Comparison of ENCODE assay signal across 2 cellular contexts in the genomic region with DNA sequence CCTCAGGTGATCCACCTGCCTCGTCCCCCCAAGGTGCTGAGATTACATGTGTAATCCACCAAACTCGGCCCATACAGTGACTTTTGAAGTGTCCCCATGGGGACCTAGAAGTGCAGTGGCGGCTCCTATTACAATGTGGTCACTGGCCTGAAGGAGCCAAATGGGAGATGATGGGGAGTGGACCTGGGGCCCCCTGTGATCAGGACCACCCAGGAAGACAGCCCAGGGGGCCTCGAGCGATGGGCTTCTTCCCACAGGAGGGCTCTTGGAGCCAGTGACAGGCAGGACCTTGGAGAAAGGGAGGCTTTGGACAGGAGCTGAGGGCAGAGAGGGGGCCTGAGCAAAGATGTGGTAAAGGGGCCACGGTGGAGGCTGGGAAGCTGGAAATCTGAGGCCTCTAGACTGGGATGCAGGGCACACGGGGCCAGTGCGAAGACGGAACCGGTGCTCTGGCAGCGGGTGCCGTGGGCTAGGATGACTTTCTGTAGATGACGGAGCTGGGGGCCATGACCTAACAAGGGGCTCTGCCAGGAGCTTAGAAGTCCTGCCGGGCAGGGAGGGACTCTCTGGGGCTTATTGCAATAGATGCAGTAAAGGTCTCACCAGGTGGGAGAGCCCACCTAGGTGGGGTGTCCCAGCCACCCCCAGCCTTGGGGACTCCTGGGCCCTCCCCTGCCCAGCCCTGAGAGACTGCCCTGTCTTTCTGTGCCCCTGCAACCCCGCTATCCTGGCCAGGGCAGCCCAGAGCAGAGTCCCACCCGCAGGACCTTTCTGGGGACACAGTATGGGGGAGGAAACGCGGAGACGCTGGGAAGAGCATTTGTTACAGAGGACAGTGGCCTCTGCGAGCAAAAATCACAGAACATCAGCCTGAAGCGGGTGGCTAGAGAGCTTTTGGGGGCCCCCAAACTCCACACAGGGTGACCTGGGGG.
TF ChIP-seq lines count a peak whose summit lies in the region.

No MANE protein-coding gene starts in this region.

TF ChIP-seq in SK-N-SH, 30 proteins besides CTCF, POLR2A, EP300 and RAD21:
- TF ChIP-seq USF1 (IDR thresholded peaks at IDR 0.05; ENCODE audit: borderline replicate concordance, low read depth) (no peak), NRF1 (IDR thresholded peaks at IDR 0.05; ENCODE audit: low read depth, low read length) (no peak), FOXJ3 (CRISPR knock-in tag; IDR thresholded peaks at IDR 0.05) (no peak), USF2 (IDR thresholded peaks at IDR 0.05; ENCODE audit: borderline replicate concordance, low read depth, low read length) (no peak), EZH2phosphoT487 (IDR thresholded peaks at IDR 0.05; ENCODE audit: borderline replicate concordance, low read depth) (no peak), CHD2 (IDR thresholded peaks at IDR 0.05; ENCODE audit: low read length, partially characterized antibody) (no peak)

TF ChIP-seq in SK-N-SH treated with all-trans-retinoic acid at 6 μM for 48 hours, 23 proteins besides CTCF, POLR2A, EP300 and RAD21:
- TF ChIP-seq, protein P1, sequence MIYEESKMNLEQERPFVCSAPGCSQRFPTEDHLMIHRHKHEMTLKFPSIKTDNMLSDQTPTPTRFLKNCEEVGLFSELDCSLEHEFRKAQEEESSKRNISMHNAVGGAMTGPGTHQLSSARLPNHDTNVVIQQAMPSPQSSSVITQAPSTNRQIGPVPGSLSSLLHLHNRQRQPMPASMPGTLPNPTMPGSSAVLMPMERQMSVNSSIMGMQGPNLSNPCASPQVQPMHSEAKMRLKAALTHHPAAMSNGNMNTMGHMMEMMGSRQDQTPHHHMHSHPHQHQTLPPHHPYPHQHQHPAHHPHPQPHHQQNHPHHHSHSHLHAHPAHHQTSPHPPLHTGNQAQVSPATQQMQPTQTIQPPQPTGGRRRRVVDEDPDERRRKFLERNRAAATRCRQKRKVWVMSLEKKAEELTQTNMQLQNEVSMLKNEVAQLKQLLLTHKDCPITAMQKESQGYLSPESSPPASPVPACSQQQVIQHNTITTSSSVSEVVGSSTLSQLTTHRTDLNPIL (CRISPR knock-in tag; IDR thresholded peaks at IDR 0.05; ENCODE audit: low read depth) = no peak
- TF ChIP-seq ARNTL (CRISPR knock-in tag; IDR thresholded peaks at IDR 0.05; ENCODE audit: borderline replicate concordance, low read depth) (no peak), ESRRG (CRISPR knock-in tag; IDR thresholded peaks at IDR 0.05) (no peak), OSR1 (CRISPR knock-in tag; IDR thresholded peaks at IDR 0.05) (no peak), RARB (CRISPR knock-in tag; IDR thresholded peaks at IDR 0.05) (no peak), GLIS3 (CRISPR knock-in tag; IDR thresholded peaks at IDR 0.05) (no peak), TSHZ2 (CRISPR knock-in tag; IDR thresholded peaks at IDR 0.05) (no peak), PPARA (CRISPR knock-in tag; IDR thresholded peaks at IDR 0.05; ENCODE audit: borderline replicate concordance) (no peak), ZNF70 (CRISPR knock-in tag; IDR thresholded peaks at IDR 0.05) (no peak), ZNF8 (CRISPR knock-in tag; IDR thresholded peaks at IDR 0.05) (no peak), ZC3H10 (CRISPR knock-in tag; IDR thresholded peaks at IDR 0.05) (no peak), ZNF565 (CRISPR knock-in tag; conservative IDR thresholded peaks at IDR 0.05; ENCODE audit: low read depth) (no peak), SNAI2 (CRISPR knock-in tag; IDR thresholded peaks at IDR 0.05) (no peak), TOX (CRISPR knock-in tag; IDR thresholded peaks at IDR 0.05; ENCODE audit: borderline replicate concordance) (no peak)
- TF ChIP-seq, protein P2, sequence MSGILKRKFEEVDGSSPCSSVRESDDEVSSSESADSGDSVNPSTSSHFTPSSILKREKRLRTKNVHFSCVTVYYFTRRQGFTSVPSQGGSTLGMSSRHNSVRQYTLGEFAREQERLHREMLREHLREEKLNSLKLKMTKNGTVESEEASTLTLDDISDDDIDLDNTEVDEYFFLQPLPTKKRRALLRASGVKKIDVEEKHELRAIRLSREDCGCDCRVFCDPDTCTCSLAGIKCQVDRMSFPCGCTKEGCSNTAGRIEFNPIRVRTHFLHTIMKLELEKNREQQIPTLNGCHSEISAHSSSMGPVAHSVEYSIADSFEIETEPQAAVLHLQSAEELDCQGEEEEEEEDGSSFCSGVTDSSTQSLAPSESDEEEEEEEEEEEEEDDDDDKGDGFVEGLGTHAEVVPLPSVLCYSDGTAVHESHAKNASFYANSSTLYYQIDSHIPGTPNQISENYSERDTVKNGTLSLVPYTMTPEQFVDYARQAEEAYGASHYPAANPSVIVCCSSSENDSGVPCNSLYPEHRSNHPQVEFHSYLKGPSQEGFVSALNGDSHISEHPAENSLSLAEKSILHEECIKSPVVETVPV (CRISPR knock-in tag; IDR thresholded peaks at IDR 0.05) = no peak
- TF ChIP-seq, protein P3, sequence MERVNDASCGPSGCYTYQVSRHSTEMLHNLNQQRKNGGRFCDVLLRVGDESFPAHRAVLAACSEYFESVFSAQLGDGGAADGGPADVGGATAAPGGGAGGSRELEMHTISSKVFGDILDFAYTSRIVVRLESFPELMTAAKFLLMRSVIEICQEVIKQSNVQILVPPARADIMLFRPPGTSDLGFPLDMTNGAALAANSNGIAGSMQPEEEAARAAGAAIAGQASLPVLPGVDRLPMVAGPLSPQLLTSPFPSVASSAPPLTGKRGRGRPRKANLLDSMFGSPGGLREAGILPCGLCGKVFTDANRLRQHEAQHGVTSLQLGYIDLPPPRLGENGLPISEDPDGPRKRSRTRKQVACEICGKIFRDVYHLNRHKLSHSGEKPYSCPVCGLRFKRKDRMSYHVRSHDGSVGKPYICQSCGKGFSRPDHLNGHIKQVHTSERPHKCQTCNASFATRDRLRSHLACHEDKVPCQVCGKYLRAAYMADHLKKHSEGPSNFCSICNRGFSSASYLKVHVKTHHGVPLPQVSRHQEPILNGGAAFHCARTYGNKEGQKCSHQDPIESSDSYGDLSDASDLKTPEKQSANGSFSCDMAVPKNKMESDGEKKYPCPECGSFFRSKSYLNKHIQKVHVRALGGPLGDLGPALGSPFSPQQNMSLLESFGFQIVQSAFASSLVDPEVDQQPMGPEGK (CRISPR knock-in tag; IDR thresholded peaks at IDR 0.05; ENCODE audit: borderline replicate concordance) = no peak
- TF ChIP-seq, protein P4, sequence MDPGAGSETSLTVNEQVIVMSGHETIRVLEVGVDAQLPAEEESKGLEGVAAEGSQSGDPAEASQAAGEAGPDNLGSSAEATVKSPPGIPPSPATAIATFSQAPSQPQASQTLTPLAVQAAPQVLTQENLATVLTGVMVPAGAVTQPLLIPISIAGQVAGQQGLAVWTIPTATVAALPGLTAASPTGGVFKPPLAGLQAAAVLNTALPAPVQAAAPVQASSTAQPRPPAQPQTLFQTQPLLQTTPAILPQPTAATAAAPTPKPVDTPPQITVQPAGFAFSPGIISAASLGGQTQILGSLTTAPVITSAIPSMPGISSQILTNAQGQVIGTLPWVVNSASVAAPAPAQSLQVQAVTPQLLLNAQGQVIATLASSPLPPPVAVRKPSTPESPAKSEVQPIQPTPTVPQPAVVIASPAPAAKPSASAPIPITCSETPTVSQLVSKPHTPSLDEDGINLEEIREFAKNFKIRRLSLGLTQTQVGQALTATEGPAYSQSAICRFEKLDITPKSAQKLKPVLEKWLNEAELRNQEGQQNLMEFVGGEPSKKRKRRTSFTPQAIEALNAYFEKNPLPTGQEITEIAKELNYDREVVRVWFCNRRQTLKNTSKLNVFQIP (CRISPR knock-in tag; IDR thresholded peaks at IDR 0.05; ENCODE audit: borderline replicate concordance, low read depth) = no peak
